10 cellular contexts compared by ENCODE assay signal in genomic region chr11:44308923-44309482, GRCh38. TPM values are rescaled to one million over a fixed set of nuclear protein-coding genes. Genes with fewer than 3 reads are reported as not detected.
DNase-seq lines count a peak whose midpoint lies in the region; ATAC-seq and TF ChIP-seq lines count a peak whose summit lies in the region.
"Had no signal": no experiment of that assay in that cellular context is flagged by ENCODE, and none has a peak within 500 bp of the region (broad histone marks: within the 10 kb centered on the region; RNA-seq: fewer than 3 reads in every experiment).

No MANE protein-coding gene starts in this region.

- no peak for DNase-seq in activated naive CD8-positive, alpha-beta T cell treated with anti-CD3 and anti-CD28 coated beads, Interleukin-2, amount 50 U/mL, for 24 hours
- DNase-seq in WTC11 (ENCODE audit: low spot score) (no peak), mesenchymal stem cell (no peak), upper lobe of right lung (no peak), nucleus accumbens (lab: John Stamatoyannopoulos, UW) (no peak), Karpas-422 (no peak)
- DNase-seq: DMS153 had no signal

- no peaks in the 10 kb centered on the region for H3K79me2 ChIP-seq in Karpas-422 (ENCODE audit: low read length)

- peaks cover 55% of the 10 kb centered on the region for H3K27me3 Mint-ChIP-seq in activated naive CD8-positive, alpha-beta T cell
- H3K27me3 Mint-ChIP-seq in activated naive CD8-positive, alpha-beta T cell treated with anti-CD3 and anti-CD28 coated beads, Interleukin-2, amount 50 U/mL, for 24 hours = peaks cover 92% of the 10 kb centered on the region
- H3K27me3 Mint-ChIP-seq in WTC11 (ENCODE audit: low read depth) = peaks cover 100% of the 10 kb centered on the region

- no peak overlapping the region for H3K14ac ChIP-seq in mesenchymal stem cell (ENCODE audit: low read length in 2 of 2)

- H3K4me3 Mint-ChIP-seq in activated naive CD8-positive, alpha-beta T cell = peak overlapping the region; percentile 51
- H3K4me3 Mint-ChIP-seq in activated naive CD8-positive, alpha-beta T cell treated with anti-CD3 and anti-CD28 coated beads, Interleukin-2, amount 50 U/mL, for 24 hours = no peak overlapping the region
- H3K4me3 Mint-ChIP-seq in WTC11 = peak overlapping the region; percentile 60

- H3K36me3 Mint-ChIP-seq in activated naive CD8-positive, alpha-beta T cell = no peaks in the 10 kb centered on the region
- H3K36me3 Mint-ChIP-seq in activated naive CD8-positive, alpha-beta T cell treated with anti-CD3 and anti-CD28 coated beads, Interleukin-2, amount 50 U/mL, for 24 hours (ENCODE audit: low read depth) = no peaks in the 10 kb centered on the region
- H3K36me3 Mint-ChIP-seq in WTC11 = no peaks in the 10 kb centered on the region

- H3K23ac ChIP-seq in mesenchymal stem cell (ENCODE audit: low read length in 2 of 2) = peak overlapping the region in 1 of 2 experiments; percentile 3

- intact Hi-C loops in upper lobe of right lung (cut with DNase I) = no loop called here

- H3K36me3 ChIP-seq in mesenchymal stem cell (ENCODE audit: control insufficient read depth in 1 of 2, insufficient read depth in 2 of 2, low read depth in 1 of 2, low read length in 2 of 2) (no peaks in the 10 kb centered on the region), upper lobe of right lung (no peaks in the 10 kb centered on the region), Karpas-422 (ENCODE audit: insufficient read depth, low read length) (no peaks in the 10 kb centered on the region)

- peaks cover 95 to 100% of the 10 kb centered on the region in 2 experiments for H3K27me3 ChIP-seq in mesenchymal stem cell (ENCODE audit: control insufficient read depth in 1 of 2, insufficient read depth in 1 of 2, low read length in 2 of 2)
- H3K27me3 ChIP-seq in upper lobe of right lung = peaks cover 96% of the 10 kb centered on the region
- H3K27me3 ChIP-seq in Karpas-422 (ENCODE audit: low read length) = no peaks in the 10 kb centered on the region

- no peak overlapping the region for H2BK12ac ChIP-seq in mesenchymal stem cell (ENCODE audit: low read length in 2 of 2)

- H3K27ac ChIP-seq in mesenchymal stem cell (ENCODE audit: low read length, poor library complexity, severe bottlenecking) = no peak overlapping the region
- H3K27ac ChIP-seq in upper lobe of right lung = no peak overlapping the region
- no peak overlapping the region for H3K27ac ChIP-seq in Karpas-422 (ENCODE audit: low read length)

- 2% methylated on average over 43 of the region's 57 CpGs for WGBS in mesenchymal stem cell

- H3K79me1 ChIP-seq in mesenchymal stem cell (replicated peaks; ENCODE audit: low read length, poor library complexity, severe bottlenecking) = no peaks in the 10 kb centered on the region

- H3K9me3 Mint-ChIP-seq in activated naive CD8-positive, alpha-beta T cell (ENCODE audit: low read depth) = no peaks in the 10 kb centered on the region
- no peaks in the 10 kb centered on the region for H3K9me3 Mint-ChIP-seq in activated naive CD8-positive, alpha-beta T cell treated with anti-CD3 and anti-CD28 coated beads, Interleukin-2, amount 50 U/mL, for 24 hours
- H3K9me3 Mint-ChIP-seq in WTC11 = no peaks in the 10 kb centered on the region

- H2BK5ac ChIP-seq in mesenchymal stem cell (ENCODE audit: low read depth, low read length, poor library complexity, severe bottlenecking) = no peak overlapping the region

- H3K4me1 ChIP-seq in mesenchymal stem cell (ENCODE audit: control insufficient read depth, insufficient read depth, low read depth, low read length) (peaks cover 23% of the 10 kb centered on the region), upper lobe of right lung (peaks cover 30% of the 10 kb centered on the region), Karpas-422 (ENCODE audit: low read length) (no peaks in the 10 kb centered on the region)

- no peak overlapping the region for H3K18ac ChIP-seq in mesenchymal stem cell (ENCODE audit: low read depth in 1 of 2, low read length in 2 of 2)

- H4K91ac ChIP-seq in mesenchymal stem cell (ENCODE audit: low read length) = no peak overlapping the region

- ATAC-seq in activated naive CD8-positive, alpha-beta T cell treated with anti-CD3 and anti-CD28 coated beads, Interleukin-2, amount 50 U/mL, for 24 hours = no peak
- no peak for ATAC-seq in WTC11
- ATAC-seq in upper lobe of right lung = no peak
- no peak for ATAC-seq in GM19463 (IDR thresholded peaks at IDR 0.05; ENCODE audit: unreplicated experiment)

- no peak overlapping the region for H3K4ac ChIP-seq in mesenchymal stem cell (ENCODE audit: low read depth in 1 of 2, low read length in 2 of 2)

- POLR2A ChIA-PET in WTC11 (lab: Charles Lee) = no interaction called here

- H2AK5ac ChIP-seq in mesenchymal stem cell (ENCODE audit: low read length, severe bottlenecking) = no peak overlapping the region

- H3K27ac Mint-ChIP-seq in activated naive CD8-positive, alpha-beta T cell = no peak overlapping the region
- no peak overlapping the region for H3K27ac Mint-ChIP-seq in activated naive CD8-positive, alpha-beta T cell treated with anti-CD3 and anti-CD28 coated beads, Interleukin-2, amount 50 U/mL, for 24 hours
- H3K27ac Mint-ChIP-seq in WTC11 = no peak overlapping the region

- peaks cover 28% of the 10 kb centered on the region for H3K4me1 Mint-ChIP-seq in activated naive CD8-positive, alpha-beta T cell (ENCODE audit: low read depth)
- peaks cover 33% of the 10 kb centered on the region for H3K4me1 Mint-ChIP-seq in activated naive CD8-positive, alpha-beta T cell treated with anti-CD3 and anti-CD28 coated beads, Interleukin-2, amount 50 U/mL, for 24 hours
- H3K4me1 Mint-ChIP-seq in WTC11 = peaks cover 65% of the 10 kb centered on the region

- H3K9me3 ChIP-seq in mesenchymal stem cell (ENCODE audit: control insufficient read depth, low read length) (no peaks in the 10 kb centered on the region), upper lobe of right lung (no peaks in the 10 kb centered on the region), Karpas-422 (ENCODE audit: low read length) (no peaks in the 10 kb centered on the region)

- H3K9ac ChIP-seq in mesenchymal stem cell (ENCODE audit: low read length) (no peak overlapping the region), Karpas-422 (ENCODE audit: low read length) (no peak overlapping the region)

- H4K20me1 ChIP-seq in Karpas-422 (ENCODE audit: insufficient read depth, low read depth, low read length) = no peaks in the 10 kb centered on the region

- no peak for TF ChIP-seq CTCF in WTC11 (IDR thresholded peaks at IDR 0.05)
- no peak for TF ChIP-seq CTCF in upper lobe of right lung (IDR thresholded peaks at IDR 0.05)

- CTCF ChIA-PET in WTC11 (lab: Charles Lee) = interaction anchor here (1.1 to 2.0 kb wide), 2 partner anchors 8 to 10 kb away, joined by 3 to 8 read pairs; no protein-coding TSS in a partner anchor

- H2AFZ ChIP-seq in mesenchymal stem cell (ENCODE audit: low read depth, low read length) = no peak overlapping the region
- H2AFZ ChIP-seq in Karpas-422 (ENCODE audit: low read length) = no peak overlapping the region

- no peaks in the 10 kb centered on the region for H3K9me2 ChIP-seq in Karpas-422 (replicated peaks; ENCODE audit: insufficient read depth, low read length)

- H3K4me3 ChIP-seq in mesenchymal stem cell (ENCODE audit: insufficient read depth in 1 of 2, low read depth in 1 of 2, low read length in 2 of 2) = peak overlapping the region in 1 of 2 experiments; percentile 65
- peak overlapping the region; percentile 26 for H3K4me3 ChIP-seq in upper lobe of right lung
- no peak overlapping the region for H3K4me3 ChIP-seq in Karpas-422 (ENCODE audit: low read length)

- no peak overlapping the region for H4K8ac ChIP-seq in mesenchymal stem cell (ENCODE audit: low read length)

- peak overlapping the region; percentile 68 for H3K4me2 ChIP-seq in mesenchymal stem cell (ENCODE audit: low read length, poor library complexity, severe bottlenecking)
- no peak overlapping the region for H3K4me2 ChIP-seq in Karpas-422 (ENCODE audit: low read depth, low read length, poor library complexity, severe bottlenecking)

- no peak overlapping the region for H2BK15ac ChIP-seq in mesenchymal stem cell (ENCODE audit: low read depth, poor library complexity, severe bottlenecking)

- no peak overlapping the region for H2BK120ac ChIP-seq in mesenchymal stem cell (ENCODE audit: low read depth, low read length)

TF ChIP-seq in WTC11, 78 proteins besides CTCF, POLR2A, EP300 and RAD21:
- TF ChIP-seq NFYB (CRISPR knock-in tag; conservative IDR thresholded peaks at IDR 0.05; ENCODE audit: low read depth) = no peak

RNA-seq across cellular contexts. Expression of gene ALX4, which starts 0.9 kb away (rescaled TPM):
- total RNA-seq in WTC11 (2021) (not detected in 3 replicates), upper lobe of right lung (not detected)
- not detected for polyA plus RNA-seq in mesenchymal stem cell (2013, experiment 1 of 2)
- polyA plus RNA-seq in mesenchymal stem cell (2013, experiment 2 of 2) = not detected
- not detected in 2 replicates for total RNA-seq in Karpas-422 (2014; rRNA removed; shearing (Covaris generic); ENCODE audit: low replicate concordance)
- total RNA-seq: dermis microvascular lymphatic vessel endothelial cell had no signal
